ENCODE assay signal across 1 cellular context in genomic region chr3:112972158-112972557, GRCh38.
TF ChIP-seq lines count a peak whose summit lies in the region.

No MANE protein-coding gene starts in this region.

TF ChIP-seq in H1, 55 proteins besides CTCF, POLR2A, EP300 and RAD21:
- TF ChIP-seq SIX5 (IDR thresholded peaks at IDR 0.05; ENCODE audit: low read depth, low read length) (no peak), TCF12 (IDR thresholded peaks at IDR 0.05; ENCODE audit: low read depth, low read length) (no peak), SAP30 (IDR thresholded peaks at IDR 0.05; ENCODE audit: insufficient read depth, insufficient replicate concordance, low read length) (no peak), RFX5 (IDR thresholded peaks at IDR 0.05; ENCODE audit: borderline replicate concordance, low read depth, low read length) (no peak), CTBP2 (IDR thresholded peaks at IDR 0.05; ENCODE audit: borderline replicate concordance, insufficient read depth, insufficient read length, low read length) (no peak), CEBPB (IDR thresholded peaks at IDR 0.05; ENCODE audit: low read depth, low read length) (no peak), SUZ12 (IDR thresholded peaks at IDR 0.05; ENCODE audit: low read length) (no peak), TBP (IDR thresholded peaks at IDR 0.05; ENCODE audit: low read depth, low read length) (no peak), SP1 (IDR thresholded peaks at IDR 0.05; ENCODE audit: low read depth, low read length) (no peak), SP2 (IDR thresholded peaks at IDR 0.05; ENCODE audit: low read length) (no peak), TAF1 (IDR thresholded peaks at IDR 0.05; ENCODE audit: low read depth, low read length) (no peak), KDM4A (IDR thresholded peaks at IDR 0.05; ENCODE audit: low read depth, low read length, severe bottlenecking) (no peak), JUND (IDR thresholded peaks at IDR 0.05; ENCODE audit: low read length) (no peak), SP4 (IDR thresholded peaks at IDR 0.05; ENCODE audit: low read length) (no peak), BCL11A (IDR thresholded peaks at IDR 0.05; ENCODE audit: low read depth in 2 of 2, low read length in 2 of 2) (no peak)
- TF ChIP-seq, protein P1, sequence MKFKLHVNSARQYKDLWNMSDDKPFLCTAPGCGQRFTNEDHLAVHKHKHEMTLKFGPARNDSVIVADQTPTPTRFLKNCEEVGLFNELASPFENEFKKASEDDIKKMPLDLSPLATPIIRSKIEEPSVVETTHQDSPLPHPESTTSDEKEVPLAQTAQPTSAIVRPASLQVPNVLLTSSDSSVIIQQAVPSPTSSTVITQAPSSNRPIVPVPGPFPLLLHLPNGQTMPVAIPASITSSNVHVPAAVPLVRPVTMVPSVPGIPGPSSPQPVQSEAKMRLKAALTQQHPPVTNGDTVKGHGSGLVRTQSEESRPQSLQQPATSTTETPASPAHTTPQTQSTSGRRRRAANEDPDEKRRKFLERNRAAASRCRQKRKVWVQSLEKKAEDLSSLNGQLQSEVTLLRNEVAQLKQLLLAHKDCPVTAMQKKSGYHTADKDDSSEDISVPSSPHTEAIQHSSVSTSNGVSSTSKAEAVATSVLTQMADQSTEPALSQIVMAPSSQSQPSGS (IDR thresholded peaks at IDR 0.05; ENCODE audit: low read length) = no peak
